ENCODE assay signal across 9 cellular contexts in the genomic region with DNA sequence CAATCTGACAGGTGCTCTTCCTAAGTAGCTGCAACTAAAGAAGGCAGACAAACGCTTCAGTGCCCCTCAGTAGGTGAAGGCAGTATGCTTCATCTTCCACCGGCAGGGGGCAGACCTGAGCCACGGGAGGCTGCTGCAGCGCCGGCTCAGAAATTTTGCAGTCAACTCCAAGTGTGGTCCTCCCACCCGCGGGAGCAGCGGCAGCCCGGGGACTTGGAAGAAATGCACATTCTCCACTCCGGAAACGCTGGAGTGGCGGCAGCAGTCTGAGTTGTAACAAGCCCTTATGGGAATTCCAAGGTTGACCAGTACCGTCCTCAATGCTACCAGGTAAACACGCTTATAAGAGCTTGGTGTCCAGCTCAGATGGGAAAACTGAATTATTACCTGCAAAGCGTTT. TPM values are rescaled to one million over a fixed set of nuclear protein-coding genes. Genes with fewer than 3 reads are reported as not detected.
DNase-seq lines count a peak whose midpoint lies in the region; ATAC-seq, FAIRE-seq and TF ChIP-seq lines count a peak whose summit lies in the region.
"Had no signal": no experiment of that assay in that cellular context is flagged by ENCODE, and none has a peak within 500 bp of the region (broad histone marks: within the 10 kb centered on the region; RNA-seq: fewer than 3 reads in every experiment).

No MANE protein-coding gene starts in this region.

- no peaks in the 10 kb centered on the region for H3K9me3 Mint-ChIP-seq in Calu3 (ENCODE audit: low read depth, unreplicated experiment)
- H3K9me3 Mint-ChIP-seq in progenitor cell of endocrine pancreas (ENCODE audit: low read depth) = no peaks in the 10 kb centered on the region

- TF ChIP-seq CTCF in Calu3 (IDR thresholded peaks at IDR 0.05; ENCODE audit: unreplicated experiment) = peak; percentile 97
- TF ChIP-seq CTCF in progenitor cell of endocrine pancreas (IDR thresholded peaks at IDR 0.05; ENCODE audit: unreplicated experiment) = peak; percentile 98

- BruUV-seq in Calu3 (replicated peaks; lab: Mats Ljungman, UMichigan) = no TSS peak

- intact Hi-C loops in Calu3 (cut with micrococcal nuclease; ENCODE audit: unreplicated experiment) = loop anchor here (1.0 to 10.0 kb wide), 3 partner anchors 435 to 1337 kb away; no protein-coding TSS in a partner anchor
- intact Hi-C loops in Right ventricle myocardium inferior (cut with DNase I) = loop anchor here (1.0 to 5.0 kb wide), 2 partner anchors 1264 to 1320 kb away; no protein-coding TSS in a partner anchor

- DNase-seq in Calu3 (peak; percentile 97), HuH-7.5 (ENCODE audit: low spot score) (peak; percentile 88), SHP77 treated with DMSO at 0.1 percent for 48 hours (lab: John Stamatoyannopoulos, UW) (peak; percentile 52), Right ventricle myocardium inferior (ENCODE audit: missing footprints) (peak; percentile 88), progenitor cell of endocrine pancreas (ENCODE audit: low spot score, unreplicated experiment) (peak; percentile 85), urothelium cell line (ENCODE audit: low spot score) (peak; percentile 88)
- peak; percentile 74 for DNase-seq in activated naive CD4-positive, alpha-beta T cell treated with anti-CD3 and anti-CD28 coated beads, Interleukin-2, amount 50 U/mL, for 16 hours

- H3K4me3 Mint-ChIP-seq in Calu3 (ENCODE audit: low read depth, unreplicated experiment) (peak overlapping the region; percentile 99), progenitor cell of endocrine pancreas (ENCODE audit: low read depth) (no peak overlapping the region)

- ATAC-seq in GM19455 (IDR thresholded peaks at IDR 0.05; ENCODE audit: unreplicated experiment) (peak; percentile 78), Right ventricle myocardium inferior (peak; percentile 18)

- no peaks in the 10 kb centered on the region for H3K27me3 Mint-ChIP-seq in Calu3 (ENCODE audit: unreplicated experiment)
- peaks cover 49% of the 10 kb centered on the region for H3K27me3 Mint-ChIP-seq in progenitor cell of endocrine pancreas

- H3K4me1 Mint-ChIP-seq in Calu3 (ENCODE audit: low read depth, unreplicated experiment) (peaks cover 26% of the 10 kb centered on the region), progenitor cell of endocrine pancreas (ENCODE audit: low read depth) (peaks cover 12% of the 10 kb centered on the region)

- peak overlapping the region; percentile 8 for H3K27ac Mint-ChIP-seq in Calu3 (ENCODE audit: unreplicated experiment)
- H3K27ac Mint-ChIP-seq in progenitor cell of endocrine pancreas = no peak overlapping the region

- H3K36me3 Mint-ChIP-seq in Calu3 (ENCODE audit: insufficient read depth, unreplicated experiment) (peaks cover 94% of the 10 kb centered on the region), progenitor cell of endocrine pancreas (ENCODE audit: insufficient read depth) (no peaks in the 10 kb centered on the region)

- peak; percentile 72 for FAIRE-seq in urothelium cell line (lab: Jason Lieb, UNC)
- FAIRE-seq: colon had no signal

- CTCF ChIA-PET in Calu3 (lab: Charles Lee) = interaction anchor here (0.5 to 2.1 kb wide), 17 partner anchors 15 to 1462 kb away, joined by 3 to 10 read pairs (median 3); a partner anchor contains a TSS

RNA-seq across cellular contexts. Expression of a gene that starts 3.4 kb away (rescaled TPM):
- total RNA-seq in Calu3 (2022) = 221 and 315 TPM in 2 replicates
- total RNA-seq in Right ventricle myocardium inferior = 45.4 TPM
- total RNA-seq in progenitor cell of endocrine pancreas = 8.6 and 10.3 TPM in 2 replicates

RNA-seq across cellular contexts. Expression of a gene that starts 29.4 kb away (rescaled TPM):
- total RNA-seq in Calu3 (2022) = 3.3 and 6.1 TPM in 2 replicates
- total RNA-seq in Right ventricle myocardium inferior = not detected
- total RNA-seq in progenitor cell of endocrine pancreas = 0.24 TPM in 1 of 2 replicates, not detected in the other

RNA-seq across cellular contexts. Expression of a gene that starts 44.8 kb away (rescaled TPM):
- not detected in 2 replicates for total RNA-seq in Calu3 (2022)
- total RNA-seq in Right ventricle myocardium inferior = not detected
- not detected in 2 replicates for total RNA-seq in progenitor cell of endocrine pancreas

Comparison
In these comparisons a context has a peak if more than half of its experiments do, and no peak if none do; other contexts are left out.
1. Peak in every context shown above with its lines: DNase-seq and ATAC-seq.